In genomic region chr17:76872221-76872873, GRCh38 we compare ENCODE assay signal across 12 cellular contexts.
DNase-seq lines count a peak whose midpoint lies in the region; ATAC-seq, FAIRE-seq and TF ChIP-seq lines count a peak whose summit lies in the region.
"Had no signal": no experiment of that assay in that cellular context is flagged by ENCODE, and none has a peak within 500 bp of the region (broad histone marks: within the 10 kb centered on the region; RNA-seq: fewer than 3 reads in every experiment).

No MANE protein-coding gene starts in this region.

- no peak for ATAC-seq in HG02610 (IDR thresholded peaks at IDR 0.05; ENCODE audit: unreplicated experiment)

- peak; percentile 95 for FAIRE-seq in urothelium cell line (lab: Jason Lieb, UNC)

- H3K27ac ChIP-seq in RWPE1 = peak overlapping the region; percentile 94
- H3K27ac ChIP-seq: esophagus squamous epithelium, neural progenitor cell had no signal

- POLR2A ChIA-PET in RWPE1 (lab: Yijun Ruan, JAX; ENCODE audit: low non-redundant PET) = interaction anchor here (0.6 kb wide), 1 partner anchor 10 kb away, joined by 4 read pairs; no protein-coding TSS in a partner anchor

- no peak for TF ChIP-seq CTCF in RWPE1 (conservative IDR thresholded peaks at IDR 0.05; ENCODE audit: low read depth)

- CTCF ChIA-PET in RWPE1 (lab: Yijun Ruan, JAX) = interaction anchor here (0.6 to 1.2 kb wide), 2 partner anchors 46 to 184 kb away, joined by 3 to 7 read pairs; no protein-coding TSS in a partner anchor

- peak; percentile 22 for DNase-seq in stimulated activated CD4-positive, alpha-beta T cell treated with anti-CD3 and anti-CD28 coated beads, Interleukin-15, amount 100 ng/mL, for 24 hours
- DNase-seq in stimulated activated CD4-positive, alpha-beta T cell treated with anti-CD3 and anti-CD28 coated beads, Interleukin-2, amount 100 ng/mL, for 48 hours = no peak
- DNase-seq in RWPE1 (ENCODE audit: low spot score) (peak; percentile 96), fibroblast of peridontal ligament (ENCODE audit: extremely low read depth) (peak; percentile 90), urothelium cell line (ENCODE audit: low spot score) (peak; percentile 97), retina (no peak), Ammon's horn (ENCODE audit: low spot score) (no peak)
- DNase-seq: DMS53, esophagus squamous epithelium, NCI-H1930 had no signal

Comparison
In these comparisons a context has a peak if more than half of its experiments do, and no peak if none do; other contexts are left out.
1. DNase-seq: peak in stimulated activated CD4-positive, alpha-beta T cell treated with anti-CD3 and anti-CD28 coated beads, Interleukin-15, amount 100 ng/mL, for 24 hours (single experiment), RWPE1 (single experiment), fibroblast of peridontal ligament (single experiment) and urothelium cell line (single experiment); none in stimulated activated CD4-positive, alpha-beta T cell treated with anti-CD3 and anti-CD28 coated beads, Interleukin-2, amount 100 ng/mL, for 48 hours (0 of 2), retina (single experiment) and Ammon's horn (single experiment).